In the genomic region with DNA sequence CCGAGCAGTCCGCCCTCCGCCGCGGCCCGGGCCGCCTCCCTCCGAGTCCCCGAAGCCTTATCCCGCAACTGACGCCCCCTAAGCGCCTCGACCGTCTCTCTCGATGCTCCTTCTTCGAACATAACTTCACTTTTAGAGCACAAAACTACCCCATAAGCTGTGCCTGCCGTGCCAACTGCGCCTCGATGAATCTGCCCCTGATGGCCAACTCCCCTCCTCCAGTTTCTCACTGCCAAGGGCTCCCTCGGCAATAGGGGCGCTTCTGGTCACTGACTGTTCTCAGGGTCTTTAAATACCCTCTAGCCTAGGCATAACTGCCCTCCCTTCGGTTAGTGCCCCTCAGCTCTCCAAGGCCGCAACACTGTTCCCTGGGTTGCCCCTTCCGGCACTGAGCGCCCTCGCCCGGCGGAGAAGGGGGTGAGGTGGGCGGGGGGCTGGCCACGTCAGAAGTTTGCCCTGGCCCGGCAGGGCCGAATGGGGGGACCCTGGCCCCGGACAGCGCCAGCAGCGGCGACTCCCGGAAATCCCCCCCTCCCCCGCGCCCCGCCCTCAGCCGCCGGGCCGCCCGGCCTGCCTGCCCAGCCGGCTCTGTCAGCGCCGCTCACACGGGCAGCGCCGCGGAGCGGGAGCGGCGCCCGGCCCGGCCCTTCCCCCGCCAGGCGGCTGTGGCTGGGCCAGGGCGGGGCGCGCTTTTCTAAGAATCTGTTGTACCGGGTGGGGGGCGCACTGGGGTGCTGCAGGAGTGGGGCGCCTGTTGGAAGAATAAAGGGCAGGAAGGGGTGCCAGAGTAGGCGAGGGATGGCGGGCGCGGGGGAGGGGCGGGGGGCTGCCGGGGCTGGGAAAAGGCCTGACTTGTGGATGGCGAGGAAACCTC, we compare ENCODE assay signal across 8 cellular contexts. TPM values are rescaled to one million over a fixed set of nuclear protein-coding genes. Genes with fewer than 3 reads are reported as not detected.
DNase-seq lines count a peak whose midpoint lies in the region; ATAC-seq, FAIRE-seq and TF ChIP-seq lines count a peak whose summit lies in the region.

No MANE protein-coding gene starts in this region.

- H3K4ac ChIP-seq in H1 (replicated peaks; ENCODE audit: insufficient read length, low read depth, low read length): peak overlapping the region; percentile 1

- H3K9me3 Mint-ChIP-seq in memory B cell: no peaks in the 10 kb centered on the region

- H2BK20ac ChIP-seq in H1 (ENCODE audit: low read length): no peak overlapping the region

- no peak for FAIRE-seq in H1 (lab: Jason Lieb, UNC)

- peaks cover 0 to 3% of the 10 kb centered on the region in 2 experiments for H4K20me1 ChIP-seq in H1 (replicated peaks in 1 of 2; ENCODE audit: control insufficient read depth in 1 of 2, insufficient read depth in 2 of 2, low read length in 2 of 2)

- no peak overlapping the region for H3K23ac ChIP-seq in H1 (ENCODE audit: insufficient read length)

- H4K91ac ChIP-seq in H1 (replicated peaks; ENCODE audit: insufficient read length, low read length): peak overlapping the region; percentile 93

- H3K9ac ChIP-seq in ES-I3 (ENCODE audit: low read depth, low read length) (peak overlapping the region; percentile 52), H1 (replicated peaks in 1 of 4; ENCODE audit: extremely low read depth in 1 of 4, low read depth in 3 of 4, low read length in 3 of 4) (peak overlapping the region in 3 of 4 experiments; percentile 54 to 62 (median 61); a peak in 3 of 7 replicates)

- peak overlapping the region; percentile 60; the same call in 1 of the 2 replicates for H2BK12ac ChIP-seq in H1 (ENCODE audit: low read depth, low read length)

- 3% methylated on average over 42 of the region's 71 CpGs; no CpG with 5 or more reads in 1 of the 2 experiments for WGBS in H1 (ENCODE audit: extremely low coverage in 1 of 2, insufficient coverage in 1 of 2, insufficient read length in 1 of 2, insufficient replicate concordance in 2 of 2, low coverage in 1 of 2, low lambda C conversion rate in 2 of 2, missing lambda C conversion rate in 1 of 2), 2 experiments

- H3K4me1 ChIP-seq in ES-I3 (ENCODE audit: insufficient read depth, low read length) (peaks cover 44% of the 10 kb centered on the region), H1 (replicated peaks in 1 of 4; ENCODE audit: control insufficient read depth in 3 of 4, insufficient read depth in 4 of 4, low read length in 3 of 4) (peaks cover 35 to 66% (median 51%) of the 10 kb centered on the region in 4 experiments)

- no peak overlapping the region; the same call in 1 of the 2 replicates for H2AFZ ChIP-seq in H1 (ENCODE audit: low read length)

- no peak for TF ChIP-seq EP300 in H1 (IDR thresholded peaks at IDR 0.05; ENCODE audit: borderline replicate concordance in 1 of 2, low read depth in 2 of 2, low read length in 2 of 2)

- H3K4me2 ChIP-seq in H1 (ENCODE audit: insufficient read depth in 1 of 2, low read depth in 2 of 2, low read length in 2 of 2): peak overlapping the region; percentile 99 to 100

- TF ChIP-seq POLR2A in H1 (IDR thresholded peaks at IDR 0.05; ENCODE audit: control extremely low read depth in 1 of 2, low read depth in 2 of 2, low read length in 2 of 2): no peak; a peak in 1 of 3 replicates

- no peaks in the 10 kb centered on the region for H3K27me3 Mint-ChIP-seq in memory B cell

- POLR2A ChIA-PET in H1 (lab: Charles Lee; ENCODE audit: partially characterized antibody): interaction anchor here (0.6 to 13.6 kb wide), 10 partner anchors 8 to 142 kb away, joined by 3 to 151 read pairs (median 4); partner anchors contain the start of genes ESPL1, RARG and SOAT2

- H3K79me1 ChIP-seq in H1 (ENCODE audit: low read depth, low read length): peaks cover 6% of the 10 kb centered on the region

- no peak for DNase-seq in Jurkat, Clone E6-1 (ENCODE audit: low read depth, low spot score)
- peak in 1 of 2 experiments; percentile 90 for DNase-seq in H1 (ENCODE audit: low read depth in 1 of 2, low spot score in 2 of 2)
- DNase-seq in memory B cell (ENCODE audit: low spot score in 2 of 2): no peak

- H3K27ac Mint-ChIP-seq in memory B cell: peak overlapping the region; percentile 94

- peak overlapping the region; percentile 77 for H3K56ac ChIP-seq in H1 (replicated peaks; ENCODE audit: insufficient read length, low read depth, low read length)

- peak overlapping the region; percentile 98 for H3K4me3 Mint-ChIP-seq in memory B cell

- no peaks in the 10 kb centered on the region for H3K36me3 Mint-ChIP-seq in memory B cell

- CTCF ChIA-PET in H1 (lab: Charles Lee; ENCODE audit: partially characterized antibody): interaction anchor here (1.2 to 22.3 kb wide), 5 partner anchors 11 to 67 kb away, joined by 4 to 654 read pairs (median 21); partner anchors contain the start of genes ESPL1 and RARG

- peaks cover 31% of the 10 kb centered on the region for H3K23me2 ChIP-seq in H1 (ENCODE audit: low read depth, low read length)

- peak overlapping the region; percentile 5 for H3K14ac ChIP-seq in H1 (ENCODE audit: insufficient read length)

- ATAC-seq in GM21390 (IDR thresholded peaks at IDR 0.05; ENCODE audit: unreplicated experiment): peak; percentile 25
- peak; percentile 28 for ATAC-seq in memory B cell (ENCODE audit: low read depth)
- no peak for ATAC-seq in GM18861 (IDR thresholded peaks at IDR 0.05; ENCODE audit: unreplicated experiment)

- H4K8ac ChIP-seq in H1 (ENCODE audit: extremely low read depth, insufficient read depth, low read length): peak overlapping the region; percentile 41; the same call in 1 of the 2 replicates

- peak overlapping the region; percentile 30 for H4K5ac ChIP-seq in H1 (ENCODE audit: insufficient read length, low read depth, low read length)

- H2BK15ac ChIP-seq in H1 (ENCODE audit: low read length): 0 out of 2 replicates have a peak overlapping the region, but pooled peaks have one; percentile 65

- H3K18ac ChIP-seq in H1 (ENCODE audit: extremely low read depth, low read length): peak overlapping the region; percentile 86

- H2AK5ac ChIP-seq in H1 (ENCODE audit: low read depth, low read length): peak overlapping the region; percentile 78; the same call in 1 of the 2 replicates

- no peak overlapping the region for H2BK120ac ChIP-seq in H1 (replicated peaks; ENCODE audit: low read depth, low read length)

- no peaks in the 10 kb centered on the region for H3K9me3 ChIP-seq in ES-I3 (ENCODE audit: control insufficient read depth, insufficient read depth, low read length)
- no peaks in the 10 kb centered on the region for H3K9me3 ChIP-seq in H1 (ENCODE audit: insufficient read depth in 2 of 2, low read depth in 1 of 2, low read length in 1 of 2)

- 0 out of 2 replicates have a peak, but pooled peaks have one; percentile 5 for TF ChIP-seq CTCF in WI38 (IDR thresholded peaks at IDR 0.05; ENCODE audit: low read depth, low read length)
- TF ChIP-seq CTCF in H1 (IDR thresholded peaks at IDR 0.05; ENCODE audit: control extremely low read depth in 1 of 3, insufficient read depth in 1 of 3, low read depth in 1 of 3, low read length in 3 of 3): 0 out of 4 replicates have a peak, but pooled peaks of 1 of the 3 experiments have one; percentile 24

- peak overlapping the region; percentile 66 for H3K27ac ChIP-seq in H1 (ENCODE audit: low read depth, low read length)
- H3K27ac ChIP-seq in temporal lobe (ENCODE audit: low read depth, low read length): peak overlapping the region; percentile 87

- H3K79me2 ChIP-seq in H1 (ENCODE audit: control insufficient read depth in 1 of 2, insufficient read depth in 2 of 2, low read length in 2 of 2): peaks cover 5 to 24% of the 10 kb centered on the region in 2 experiments

- H3K4me3 ChIP-seq in Jurkat, Clone E6-1 (ENCODE audit: low read length): peak overlapping the region; percentile 76
- peak overlapping the region; percentile 60 for H3K4me3 ChIP-seq in WI38 (ENCODE audit: low read depth, low read length)
- H3K4me3 ChIP-seq in H1 (ENCODE audit: extremely low read depth in 1 of 4, insufficient read depth in 2 of 4, low read depth in 3 of 4, low read length in 4 of 4): peak overlapping the region; percentile 73 to 97 (median 82)

- peak overlapping the region; percentile 95; the same call in 1 of the 2 replicates for H2BK5ac ChIP-seq in H1 (ENCODE audit: low read depth, low read length)

- TF ChIP-seq RAD21 in H1 (IDR thresholded peaks at IDR 0.05 in 1 of 2, conservative IDR thresholded peaks at IDR 0.05 in 1 of 2; ENCODE audit: low read depth in 2 of 2, low read length in 2 of 2): peak in 1 of 2 experiments; percentile 22; a peak in 1 of 4 replicates

- H3K36me3 ChIP-seq in ES-I3 (ENCODE audit: insufficient read depth, low read length): no peaks in the 10 kb centered on the region
- H3K36me3 ChIP-seq in H1 (ENCODE audit: control insufficient read depth in 2 of 4, insufficient read depth in 4 of 4, low read length in 3 of 4): no peaks in the 10 kb centered on the region; a peak in 1 of 8 replicates

- H3K4me1 Mint-ChIP-seq in memory B cell: peaks cover 32% of the 10 kb centered on the region

- H3K27me3 ChIP-seq in H1 (replicated peaks in 1 of 4; ENCODE audit: control insufficient read depth in 3 of 4, extremely low read depth in 1 of 4, insufficient read depth in 3 of 4, low read length in 3 of 4): peaks cover 0 to 3% (median 0%) of the 10 kb centered on the region in 4 experiments; a peak in 1 of 7 replicates

RNA-seq across cellular contexts. Expression of gene RARG, which starts 10.6 kb away (rescaled TPM):
- 8.4 TPM for polyA plus RNA-seq in Jurkat, Clone E6-1 (2012; ENCODE audit: insufficient read depth, insufficient read length)
- 68.6 and 68.9 TPM in 2 replicates for total RNA-seq in H1 (2021; fragmentation: NEBNext Ultra II Directional; extraction: Animal tissue kit (Norgen Biotek cat#: 25700))
- 68.6 and 84.2 TPM in 2 replicates for polyA plus RNA-seq in H1 (2011; rRNA removed)
- polyA plus RNA-seq in H1 (2011; cell fraction: cytosol; rRNA removed): 68.7 TPM
- 145 TPM for polyA plus RNA-seq in H1 (2011; cell fraction: nucleus; rRNA removed)
- polyA plus RNA-seq in H1 (2012, experiment 1 of 2): 66.2 to 80.8 TPM (median 70.6 TPM) in 4 replicates
- polyA plus RNA-seq in H1 (2012, experiment 2 of 2): 66.9 TPM
- 37.2 TPM for polyA plus RNA-seq in H1 (2013, experiment 1 of 2)
- 34.6 TPM for polyA plus RNA-seq in H1 (2013, experiment 2 of 2)
- 40.1 and 58.9 TPM in 2 replicates for polyA minus RNA-seq in H1 (2011; rRNA and poly(A)+ RNA removed)
- polyA minus RNA-seq in H1 (2011; cell fraction: cytosol; rRNA and poly(A)+ RNA removed): 38.5 TPM
- 31.3 TPM for polyA minus RNA-seq in H1 (2011; cell fraction: nucleus; rRNA and poly(A)+ RNA removed)
- 1.7 TPM for total RNA-seq in temporal lobe

RNA-seq across cellular contexts. Expression of gene ITGB7, which starts 14.4 kb away (rescaled TPM):
- polyA plus RNA-seq in Jurkat, Clone E6-1 (2012; ENCODE audit: insufficient read depth, insufficient read length): 7.0 TPM
- total RNA-seq in H1 (2021; fragmentation: NEBNext Ultra II Directional; extraction: Animal tissue kit (Norgen Biotek cat#: 25700)): 0.54 and 1.2 TPM in 2 replicates
- 0.25 and 0.35 TPM in 2 replicates for polyA plus RNA-seq in H1 (2011; rRNA removed)
- 0.17 TPM for polyA plus RNA-seq in H1 (2011; cell fraction: cytosol; rRNA removed)
- polyA plus RNA-seq in H1 (2011; cell fraction: nucleus; rRNA removed): 2.2 TPM
- polyA plus RNA-seq in H1 (2012, experiment 1 of 2): 0.29 to 0.72 TPM (median 0.58 TPM) in 4 replicates
- polyA plus RNA-seq in H1 (2012, experiment 2 of 2): 0.22 TPM
- polyA plus RNA-seq in H1 (2013, experiment 1 of 2): 0.45 TPM
- polyA plus RNA-seq in H1 (2013, experiment 2 of 2): 0.40 TPM
- polyA minus RNA-seq in H1 (2011; rRNA and poly(A)+ RNA removed): 0.80 and 1.0 TPM in 2 replicates
- not detected for polyA minus RNA-seq in H1 (2011; cell fraction: cytosol; rRNA and poly(A)+ RNA removed)
- polyA minus RNA-seq in H1 (2011; cell fraction: nucleus; rRNA and poly(A)+ RNA removed): not detected
- total RNA-seq in temporal lobe: 0.25 TPM

RNA-seq across cellular contexts. Expression of gene CSAD, which starts 40.7 kb away (rescaled TPM):
- 13.0 TPM for polyA plus RNA-seq in Jurkat, Clone E6-1 (2012; ENCODE audit: insufficient read depth, insufficient read length)
- total RNA-seq in H1 (2021; fragmentation: NEBNext Ultra II Directional; extraction: Animal tissue kit (Norgen Biotek cat#: 25700)): 8.8 and 10.0 TPM in 2 replicates
- polyA plus RNA-seq in H1 (2011; rRNA removed): 11.3 and 15.4 TPM in 2 replicates
- polyA plus RNA-seq in H1 (2011; cell fraction: cytosol; rRNA removed): 18.1 TPM
- polyA plus RNA-seq in H1 (2011; cell fraction: nucleus; rRNA removed): 55.6 TPM
- polyA plus RNA-seq in H1 (2012, experiment 1 of 2): 11.4 to 14.0 TPM (median 12.7 TPM) in 4 replicates
- 5.2 TPM for polyA plus RNA-seq in H1 (2012, experiment 2 of 2)
- 5.6 TPM for polyA plus RNA-seq in H1 (2013, experiment 1 of 2)
- polyA plus RNA-seq in H1 (2013, experiment 2 of 2): 4.5 TPM
- 5.1 and 7.6 TPM in 2 replicates for polyA minus RNA-seq in H1 (2011; rRNA and poly(A)+ RNA removed)
- polyA minus RNA-seq in H1 (2011; cell fraction: cytosol; rRNA and poly(A)+ RNA removed): 6.6 TPM
- polyA minus RNA-seq in H1 (2011; cell fraction: nucleus; rRNA and poly(A)+ RNA removed): 9.2 TPM
- 14.5 TPM for total RNA-seq in temporal lobe

RNA-seq across cellular contexts. Expression of gene ZNF740, which starts 40.9 kb away (rescaled TPM):
- polyA plus RNA-seq in Jurkat, Clone E6-1 (2012; ENCODE audit: insufficient read depth, insufficient read length): 37.8 TPM
- total RNA-seq in H1 (2021; fragmentation: NEBNext Ultra II Directional; extraction: Animal tissue kit (Norgen Biotek cat#: 25700)): 35.6 and 40.0 TPM in 2 replicates
- 7.6 and 8.2 TPM in 2 replicates for polyA plus RNA-seq in H1 (2011; rRNA removed)
- polyA plus RNA-seq in H1 (2011; cell fraction: cytosol; rRNA removed): 11.3 TPM
- polyA plus RNA-seq in H1 (2011; cell fraction: nucleus; rRNA removed): 19.1 TPM
- 12.5 to 15.6 TPM (median 15.4 TPM) in 4 replicates for polyA plus RNA-seq in H1 (2012, experiment 1 of 2)
- polyA plus RNA-seq in H1 (2012, experiment 2 of 2): 3.9 TPM
- 7.8 TPM for polyA plus RNA-seq in H1 (2013, experiment 1 of 2)
- polyA plus RNA-seq in H1 (2013, experiment 2 of 2): 7.2 TPM
- polyA minus RNA-seq in H1 (2011; rRNA and poly(A)+ RNA removed): 20.4 and 28.1 TPM in 2 replicates
- polyA minus RNA-seq in H1 (2011; cell fraction: cytosol; rRNA and poly(A)+ RNA removed): 7.6 TPM
- polyA minus RNA-seq in H1 (2011; cell fraction: nucleus; rRNA and poly(A)+ RNA removed): 43.3 TPM
- total RNA-seq in temporal lobe: 15.5 TPM

RNA-seq across cellular contexts. Expression of gene ESPL1, which starts 46.7 kb away (rescaled TPM):
- polyA plus RNA-seq in Jurkat, Clone E6-1 (2012; ENCODE audit: insufficient read depth, insufficient read length): 29.7 TPM
- total RNA-seq in H1 (2021; fragmentation: NEBNext Ultra II Directional; extraction: Animal tissue kit (Norgen Biotek cat#: 25700)): 47.0 and 52.7 TPM in 2 replicates
- 31.8 and 49.6 TPM in 2 replicates for polyA plus RNA-seq in H1 (2011; rRNA removed)
- 19.1 TPM for polyA plus RNA-seq in H1 (2011; cell fraction: cytosol; rRNA removed)
- polyA plus RNA-seq in H1 (2011; cell fraction: nucleus; rRNA removed): 85.9 TPM
- polyA plus RNA-seq in H1 (2012, experiment 1 of 2): 26.9 to 39.1 TPM (median 30.7 TPM) in 4 replicates
- 33.7 TPM for polyA plus RNA-seq in H1 (2012, experiment 2 of 2)
- polyA plus RNA-seq in H1 (2013, experiment 1 of 2): 21.7 TPM
- 15.1 TPM for polyA plus RNA-seq in H1 (2013, experiment 2 of 2)
- polyA minus RNA-seq in H1 (2011; rRNA and poly(A)+ RNA removed): 66.7 and 78.4 TPM in 2 replicates
- 20.3 TPM for polyA minus RNA-seq in H1 (2011; cell fraction: cytosol; rRNA and poly(A)+ RNA removed)
- polyA minus RNA-seq in H1 (2011; cell fraction: nucleus; rRNA and poly(A)+ RNA removed): 39.1 TPM
- 2.2 TPM for total RNA-seq in temporal lobe

Comparison
In these comparisons a context has a peak if more than half of its experiments do, and no peak if none do; other contexts are left out.
1. RNA of gene RARG, which starts 10.6 kb away (total RNA-seq): 68.6 to 68.9 TPM in H1; 1.7 TPM in temporal lobe (single experiment); every median in the first group is over 10 times any median in the second.
2. Peak in every context shown above with its lines, with median percentiles within 50 percentile points of each other: H3K4me3 ChIP-seq.